14 cellular contexts compared by ENCODE assay signal in genomic region chr12:31989987-31990386, GRCh38. TPM values are rescaled to one million over a fixed set of nuclear protein-coding genes. Genes with fewer than 3 reads are reported as not detected.
DNase-seq lines count a peak whose midpoint lies in the region; ATAC-seq and TF ChIP-seq lines count a peak whose summit lies in the region.
"Had no signal": no experiment of that assay in that cellular context is flagged by ENCODE, and none has a peak within 500 bp of the region (broad histone marks: within the 10 kb centered on the region; RNA-seq: fewer than 3 reads in every experiment).

No MANE protein-coding gene starts in this region.

- H3K4me3 Mint-ChIP-seq in activated T-cell treated with anti-CD3 and anti-CD28 coated beads, Interleukin-2, amount 50 U/mL, for 24 hours = no peak overlapping the region
- H3K4me3 Mint-ChIP-seq in activated T-helper 1 cell treated with anti-CD3 and anti-CD28 coated beads, Interleukin-12 subunit alpha, Interleukin-12 subunit beta, Interleukin-2, Interleukin-4 antibody, amounts not matched to agents 30 ng/mL and 10 ng/mL and 1 ng/mL, durations not matched to agents 14 hours and 24 hours and 36 hours = peak overlapping the region; percentile 54

- no peaks in the 10 kb centered on the region for H3K9me3 ChIP-seq in smooth muscle cell (replicated peaks; ENCODE audit: low read depth)

- H3F3A ChIP-seq in smooth muscle cell (ENCODE audit: low read depth) = peaks cover under 1% of the 10 kb centered on the region

- no peak overlapping the region for H3K4me3 ChIP-seq in smooth muscle cell
- H3K4me3 ChIP-seq in dorsolateral prefrontal cortex = no peak overlapping the region

- H3K27me3 ChIP-seq in smooth muscle cell (ENCODE audit: low read depth) (no peaks in the 10 kb centered on the region), dorsolateral prefrontal cortex (no peaks in the 10 kb centered on the region)

- no peak for DNase-seq in activated T-cell treated with anti-CD3 and anti-CD28 coated beads, Interleukin-2, amount 50 U/mL, for 24 hours
- DNase-seq in activated T-cell treated with anti-CD3 and anti-CD28 coated beads for 4 hours (no peak), smooth muscle cell (lab: John Stamatoyannopoulos, UW; ENCODE audit: unreplicated experiment) (no peak), hepatic stellate cell (ENCODE audit: low spot score) (no peak), dorsolateral prefrontal cortex (no peak)
- no peak for DNase-seq in activated T-helper 1 cell treated with anti-CD3 and anti-CD28 coated beads, Interleukin-12 subunit alpha, Interleukin-12 subunit beta, Interleukin-2, Interleukin-4 antibody, amounts not matched to agents 30 ng/mL and 10 ng/mL and 1 ng/mL, durations not matched to agents 14 hours and 24 hours and 36 hours (ENCODE audit: low spot score)
- DNase-seq: dermis blood vessel endothelial cell; DMS79; NCI-H1417 treated with DMSO at 0.1 percent for 48 hours; NCI-H774; stimulated activated CD8-positive, alpha-beta memory T cell treated with anti-CD3 and anti-CD28 coated beads, Interleukin-4, amount 100 ng/mL, for 48 hours had no signal

- H2AFZ ChIP-seq in smooth muscle cell (ENCODE audit: low read depth) = no peak overlapping the region
- H2AFZ ChIP-seq: parathyroid adenoma had no signal

- H3K4me1 Mint-ChIP-seq in activated T-cell treated with anti-CD3 and anti-CD28 coated beads, Interleukin-2, amount 50 U/mL, for 24 hours (ENCODE audit: low read depth) = peaks cover 58% of the 10 kb centered on the region
- peaks cover 61% of the 10 kb centered on the region for H3K4me1 Mint-ChIP-seq in activated T-helper 1 cell treated with anti-CD3 and anti-CD28 coated beads, Interleukin-12 subunit alpha, Interleukin-12 subunit beta, Interleukin-2, Interleukin-4 antibody, amounts not matched to agents 30 ng/mL and 10 ng/mL and 1 ng/mL, durations not matched to agents 14 hours and 24 hours and 36 hours (ENCODE audit: low read depth)

- TF ChIP-seq CTCF in smooth muscle cell (IDR thresholded peaks at IDR 0.05; ENCODE audit: borderline replicate concordance, insufficient read depth, poor library complexity, severe bottlenecking) = no peak
- no peak for TF ChIP-seq CTCF in dorsolateral prefrontal cortex (IDR thresholded peaks at IDR 0.05 in 54 of 56, conservative IDR thresholded peaks at IDR 0.05 in 2 of 56; ENCODE audit: low read depth in 1 of 56, partially characterized antibody in 56 of 56)

- H3K4me2 ChIP-seq in smooth muscle cell = peak overlapping the region; percentile 42

- ATAC-seq in esophagus mucosa (peak; percentile 86), HG03342 (IDR thresholded peaks at IDR 0.05; ENCODE audit: unreplicated experiment) (no peak)

- no peaks in the 10 kb centered on the region for H3K4me1 ChIP-seq in smooth muscle cell (ENCODE audit: low read depth)
- H3K4me1 ChIP-seq: parathyroid adenoma had no signal

- no peaks in the 10 kb centered on the region for H3K79me2 ChIP-seq in smooth muscle cell (ENCODE audit: low read depth)
- H3K79me2 ChIP-seq: parathyroid adenoma had no signal

- intact Hi-C loops in activated T-helper 1 cell treated with anti-CD3 and anti-CD28 coated beads, Interleukin-12 subunit alpha, Interleukin-12 subunit beta, Interleukin-2, Interleukin-4 antibody, amounts not matched to agents 30 ng/mL and 10 ng/mL and 1 ng/mL, durations not matched to agents 14 hours and 24 hours and 36 hours (cut with micrococcal nuclease) = loop anchor here (2.0 to 5.0 kb wide), 4 partner anchors 37 to 307 kb away; partner anchors contain the start of gene BICD1
- intact Hi-C loops in dorsolateral prefrontal cortex (cut with DNase I) = no loop called here

- WGBS in smooth muscle cell (ENCODE audit: low lambda C conversion rate) = 45% methylated on average over 6 of the region's 6 CpGs

- H3K27me3 Mint-ChIP-seq in activated T-cell treated with anti-CD3 and anti-CD28 coated beads, Interleukin-2, amount 50 U/mL, for 24 hours = no peaks in the 10 kb centered on the region
- no peaks in the 10 kb centered on the region for H3K27me3 Mint-ChIP-seq in activated T-helper 1 cell treated with anti-CD3 and anti-CD28 coated beads, Interleukin-12 subunit alpha, Interleukin-12 subunit beta, Interleukin-2, Interleukin-4 antibody, amounts not matched to agents 30 ng/mL and 10 ng/mL and 1 ng/mL, durations not matched to agents 14 hours and 24 hours and 36 hours (ENCODE audit: insufficient read depth)

- H3K9ac ChIP-seq in smooth muscle cell (ENCODE audit: low read depth) = peak overlapping the region; percentile 43
- H3K9ac ChIP-seq: parathyroid adenoma had no signal

- H3K27ac Mint-ChIP-seq in activated T-cell treated with anti-CD3 and anti-CD28 coated beads, Interleukin-2, amount 50 U/mL, for 24 hours = peak overlapping the region; percentile 91
- H3K27ac Mint-ChIP-seq in activated T-helper 1 cell treated with anti-CD3 and anti-CD28 coated beads, Interleukin-12 subunit alpha, Interleukin-12 subunit beta, Interleukin-2, Interleukin-4 antibody, amounts not matched to agents 30 ng/mL and 10 ng/mL and 1 ng/mL, durations not matched to agents 14 hours and 24 hours and 36 hours = peak overlapping the region; percentile 81

- H3K36me3 Mint-ChIP-seq in activated T-cell treated with anti-CD3 and anti-CD28 coated beads, Interleukin-2, amount 50 U/mL, for 24 hours (ENCODE audit: low read depth) = peaks cover 94% of the 10 kb centered on the region
- H3K36me3 Mint-ChIP-seq in activated T-helper 1 cell treated with anti-CD3 and anti-CD28 coated beads, Interleukin-12 subunit alpha, Interleukin-12 subunit beta, Interleukin-2, Interleukin-4 antibody, amounts not matched to agents 30 ng/mL and 10 ng/mL and 1 ng/mL, durations not matched to agents 14 hours and 24 hours and 36 hours (ENCODE audit: low read depth) = peaks cover 73% of the 10 kb centered on the region

- peak overlapping the region; percentile 80 for H3K27ac ChIP-seq in smooth muscle cell (ENCODE audit: low read depth)
- H3K27ac ChIP-seq in dorsolateral prefrontal cortex = no peak overlapping the region
- H3K27ac ChIP-seq: parathyroid adenoma had no signal

- no peaks in the 10 kb centered on the region for H4K20me1 ChIP-seq in smooth muscle cell (ENCODE audit: low read depth)

- H3K36me3 ChIP-seq in smooth muscle cell (ENCODE audit: low read depth) = no peaks in the 10 kb centered on the region

- peaks cover 38% of the 10 kb centered on the region for H3K9me3 Mint-ChIP-seq in activated T-cell treated with anti-CD3 and anti-CD28 coated beads, Interleukin-2, amount 50 U/mL, for 24 hours
- peaks cover 40% of the 10 kb centered on the region for H3K9me3 Mint-ChIP-seq in activated T-helper 1 cell treated with anti-CD3 and anti-CD28 coated beads, Interleukin-12 subunit alpha, Interleukin-12 subunit beta, Interleukin-2, Interleukin-4 antibody, amounts not matched to agents 30 ng/mL and 10 ng/mL and 1 ng/mL, durations not matched to agents 14 hours and 24 hours and 36 hours

RNA-seq across cellular contexts. Expression of gene RESF1, which starts 30.8 kb away (rescaled TPM):
- 63.0 and 66.2 TPM in 2 replicates for total RNA-seq in activated T-helper 1 cell treated with anti-CD3 and anti-CD28 coated beads, Interleukin-12 subunit alpha, Interleukin-12 subunit beta, Interleukin-2, Interleukin-4 antibody, amounts not matched to agents 30 ng/mL and 10 ng/mL and 1 ng/mL, durations not matched to agents 14 hours and 24 hours and 36 hours
- total RNA-seq in esophagus mucosa = 31.9 TPM
- 28.3 and 57.6 TPM in 2 replicates for total RNA-seq in smooth muscle cell
- polyA plus RNA-seq in smooth muscle cell = 9.7 and 10.5 TPM in 2 replicates
- total RNA-seq in dorsolateral prefrontal cortex = 10 to 100 TPM; 21.6 to 58.1 (median 36.9) TPM
